33 cellular contexts compared by ENCODE assay signal in genomic region chr10:121436281-121436629, GRCh38.
DNase-seq lines count a peak whose midpoint lies in the region; ATAC-seq and TF ChIP-seq lines count a peak whose summit lies in the region.
"Had no signal": no experiment of that assay in that cellular context is flagged by ENCODE, and none has a peak within 500 bp of the region (broad histone marks: within the 10 kb centered on the region; RNA-seq: fewer than 3 reads in every experiment).

No MANE protein-coding gene starts in this region.

- peak overlapping the region; percentile 0 for H3K4me3 Mint-ChIP-seq in endodermal cell
- H3K4me3 Mint-ChIP-seq in neural crest cell: peak overlapping the region; percentile 6
- H3K4me3 Mint-ChIP-seq in activated naive CD8-positive, alpha-beta T cell treated with anti-CD3 and anti-CD28 coated beads, Interleukin-2, amount 50 U/mL, for 24 hours: no peak overlapping the region
- H3K4me3 Mint-ChIP-seq: activated naive CD8-positive, alpha-beta T cell; CD8-positive, alpha-beta memory T cell; stimulated activated effector memory CD8-positive, alpha-beta T cell treated with anti-CD3 and anti-CD28 coated beads, Interleukin-12 subunit alpha, Interleukin-12 subunit beta, amount 100 ng/mL, for 72 hours had no signal

- H3K4me3 ChIP-seq in HUES48 (ENCODE audit: low read depth, low read length): no peak overlapping the region
- H3K4me3 ChIP-seq in endodermal cell (ENCODE audit: low read length): peak overlapping the region; percentile 6
- no peak overlapping the region for H3K4me3 ChIP-seq in transverse colon
- no peak overlapping the region for H3K4me3 ChIP-seq in MG63
- H3K4me3 ChIP-seq: GM12878, left lung had no signal

- H3K9me3 Mint-ChIP-seq in endodermal cell (no peaks in the 10 kb centered on the region), neural crest cell (no peaks in the 10 kb centered on the region)
- peaks cover 4% of the 10 kb centered on the region for H3K9me3 Mint-ChIP-seq in activated naive CD8-positive, alpha-beta T cell treated with anti-CD3 and anti-CD28 coated beads, Interleukin-2, amount 50 U/mL, for 24 hours
- H3K9me3 Mint-ChIP-seq: CD8-positive, alpha-beta memory T cell had no signal

- in situ Hi-C loops in transverse colon (cut with MboI; ENCODE audit: low pct_ligation_motif_present in 1 of 4, low pct_unique_long_range_greater_than_20kb in 1 of 4, low sequenced_read_pairs in 3 of 4): no loop called here

- no peaks in the 10 kb centered on the region for H3K9me3 ChIP-seq in HUES48 (ENCODE audit: control insufficient read depth, insufficient read depth, low read length)
- no peaks in the 10 kb centered on the region for H3K9me3 ChIP-seq in endodermal cell (ENCODE audit: control insufficient read depth, low read length)
- H3K9me3 ChIP-seq in transverse colon: no peaks in the 10 kb centered on the region
- H3K9me3 ChIP-seq in MG63: no peaks in the 10 kb centered on the region
- H3K9me3 ChIP-seq: BE2C, left lung had no signal

- H3K27me3 Mint-ChIP-seq in endodermal cell (ENCODE audit: insufficient read depth): no peaks in the 10 kb centered on the region
- no peaks in the 10 kb centered on the region for H3K27me3 Mint-ChIP-seq in neural crest cell (ENCODE audit: low read depth)
- H3K27me3 Mint-ChIP-seq in activated naive CD8-positive, alpha-beta T cell treated with anti-CD3 and anti-CD28 coated beads, Interleukin-2, amount 50 U/mL, for 24 hours: peaks cover 1% of the 10 kb centered on the region
- H3K27me3 Mint-ChIP-seq: activated naive CD8-positive, alpha-beta T cell had no signal

- H3K36me3 Mint-ChIP-seq in endodermal cell (ENCODE audit: low read depth) (no peaks in the 10 kb centered on the region), neural crest cell (ENCODE audit: low read depth) (no peaks in the 10 kb centered on the region)
- no peaks in the 10 kb centered on the region for H3K36me3 Mint-ChIP-seq in activated naive CD8-positive, alpha-beta T cell treated with anti-CD3 and anti-CD28 coated beads, Interleukin-2, amount 50 U/mL, for 24 hours (ENCODE audit: low read depth)
- H3K36me3 Mint-ChIP-seq: activated naive CD8-positive, alpha-beta T cell; CD8-positive, alpha-beta memory T cell; stimulated activated effector memory CD8-positive, alpha-beta T cell treated with anti-CD3 and anti-CD28 coated beads, Interleukin-12 subunit alpha, Interleukin-12 subunit beta, amount 100 ng/mL, for 72 hours had no signal

- peaks cover 51% of the 10 kb centered on the region for H3K4me1 Mint-ChIP-seq in endodermal cell
- peaks cover 44% of the 10 kb centered on the region for H3K4me1 Mint-ChIP-seq in neural crest cell
- H3K4me1 Mint-ChIP-seq in activated naive CD8-positive, alpha-beta T cell treated with anti-CD3 and anti-CD28 coated beads, Interleukin-2, amount 50 U/mL, for 24 hours: no peaks in the 10 kb centered on the region
- H3K4me1 Mint-ChIP-seq: CD8-positive, alpha-beta memory T cell; stimulated activated effector memory CD8-positive, alpha-beta T cell treated with anti-CD3 and anti-CD28 coated beads, Interleukin-12 subunit alpha, Interleukin-12 subunit beta, amount 100 ng/mL, for 72 hours had no signal

- no peak for ATAC-seq in activated naive CD8-positive, alpha-beta T cell treated with anti-CD3 and anti-CD28 coated beads, Interleukin-2, amount 50 U/mL, for 24 hours
- no peak for ATAC-seq in HG02973 (IDR thresholded peaks at IDR 0.05; ENCODE audit: unreplicated experiment)
- ATAC-seq: esophagus mucosa; GM12878; left lung; Panc1; stimulated activated effector memory CD8-positive, alpha-beta T cell treated with anti-CD3 and anti-CD28 coated beads, Interleukin-12 subunit alpha, Interleukin-12 subunit beta, amount 100 ng/mL, for 72 hours had no signal

- H3K27ac Mint-ChIP-seq in endodermal cell: peak overlapping the region; percentile 86
- H3K27ac Mint-ChIP-seq in neural crest cell (ENCODE audit: unreplicated experiment): peak overlapping the region; percentile 86
- no peak overlapping the region for H3K27ac Mint-ChIP-seq in activated naive CD8-positive, alpha-beta T cell treated with anti-CD3 and anti-CD28 coated beads, Interleukin-2, amount 50 U/mL, for 24 hours
- H3K27ac Mint-ChIP-seq: activated naive CD8-positive, alpha-beta T cell; CD8-positive, alpha-beta memory T cell; stimulated activated effector memory CD8-positive, alpha-beta T cell treated with anti-CD3 and anti-CD28 coated beads, Interleukin-12 subunit alpha, Interleukin-12 subunit beta, amount 100 ng/mL, for 72 hours had no signal

- no peaks in the 10 kb centered on the region for H3K36me3 ChIP-seq in HUES48 (ENCODE audit: control insufficient read depth, insufficient read depth, low read length)
- H3K36me3 ChIP-seq in endodermal cell (ENCODE audit: control insufficient read depth, insufficient read depth, low read length): no peaks in the 10 kb centered on the region
- no peaks in the 10 kb centered on the region for H3K36me3 ChIP-seq in transverse colon
- no peaks in the 10 kb centered on the region for H3K36me3 ChIP-seq in MG63
- H3K36me3 ChIP-seq: BE2C, left lung had no signal

- TF ChIP-seq POLR2A in transverse colon (IDR thresholded peaks at IDR 0.05): no peak

- H3K4me1 ChIP-seq in HUES48 (ENCODE audit: control insufficient read depth, insufficient read depth, low read length) (peaks cover 17% of the 10 kb centered on the region), endodermal cell (ENCODE audit: control insufficient read depth, insufficient read depth, low read length) (peaks cover 22% of the 10 kb centered on the region), transverse colon (peaks cover 0 to 12% (median 7%) of the 10 kb centered on the region in 4 donors)
- H3K4me1 ChIP-seq: left lung had no signal

- no peak for DNase-seq in endodermal cell
- no peak for DNase-seq in neural crest cell (ENCODE audit: low read depth, low spot score)
- DNase-seq in transverse colon: no peak
- DNase-seq in activated naive CD8-positive, alpha-beta T cell treated with anti-CD3 and anti-CD28 coated beads, Interleukin-2, amount 50 U/mL, for 24 hours: no peak
- DNase-seq in MG63: no peak
- DNase-seq: ACHN; activated CD4-positive, alpha-beta T cell treated with anti-CD3 and anti-CD28 coated beads for 48 hours; activated CD8-positive, alpha-beta memory T cell treated with anti-CD3 and anti-CD28 coated beads for 24 hours; activated effector memory CD4-positive, alpha-beta T cell treated with Interleukin-2 at 50 U/mL for 16 hours; aorta; BE2C; CD8-positive, alpha-beta memory T cell; cortex of kidney; DMS153; foreskin fibroblast; HCEC 1CT; Karpas-422; left lung; mesenchymal stem cell; NCI-H1436 treated with DMSO at 0.1 percent for 48 hours; NCI-H345; NCI-H748 treated with DMSO at 0.1 percent for 48 hours; SIG-M5; stimulated activated CD4-positive, alpha-beta T cell treated with anti-CD3 and anti-CD28 coated beads, Interleukin-15, amount 100 ng/mL, for 24 hours; T-helper 9 cell had no signal

- no peak for TF ChIP-seq EP300 in transverse colon (IDR thresholded peaks at IDR 0.05; ENCODE audit: low read depth)

- H3K27ac ChIP-seq in HUES48 (ENCODE audit: low read depth, low read length) (peak overlapping the region; percentile 26), endodermal cell (ENCODE audit: low read depth, low read length) (peak overlapping the region; percentile 52), transverse colon (peak overlapping the region in 3 of 4 donors; percentile 40 to 74 (median 45))
- H3K27ac ChIP-seq: left lung, VCaP had no signal

- TF ChIP-seq CTCF in endodermal cell (conservative IDR thresholded peaks at IDR 0.05): no peak
- no peak for TF ChIP-seq CTCF in neural crest cell (conservative IDR thresholded peaks at IDR 0.05)
- TF ChIP-seq CTCF in transverse colon (IDR thresholded peaks at IDR 0.05): no peak

- 77 to 90% methylated on average over 3 to 5 of the region's 5 CpGs for WGBS in endodermal cell (ENCODE audit: insufficient coverage in 1 of 2, insufficient read length in 1 of 2), 2 experiments
- WGBS in transverse colon (ENCODE audit: low coverage in 1 of 2), 2 donors: 66 to 81% methylated on average over 5 of the region's 5 CpGs

- H3K9ac ChIP-seq in HUES48 (ENCODE audit: low read depth, low read length) (no peak overlapping the region), endodermal cell (ENCODE audit: extremely low read depth, low read length, poor library complexity, severe bottlenecking) (no peak overlapping the region)

- intact Hi-C loops in transverse colon (cut with DNase I; ENCODE audit: low total_unique reads): no loop called here

- no peaks in the 10 kb centered on the region for H3K27me3 ChIP-seq in HUES48 (ENCODE audit: control insufficient read depth, insufficient read depth, low read length)
- H3K27me3 ChIP-seq in endodermal cell (ENCODE audit: control insufficient read depth, insufficient read depth, low read length, poor library complexity, severe bottlenecking): no peaks in the 10 kb centered on the region
- no peaks in the 10 kb centered on the region for H3K27me3 ChIP-seq in transverse colon
- no peaks in the 10 kb centered on the region for H3K27me3 ChIP-seq in MG63
- H3K27me3 ChIP-seq: BE2C, left lung had no signal
